ENCODE assay signal across 8 cellular contexts in the genomic region with DNA sequence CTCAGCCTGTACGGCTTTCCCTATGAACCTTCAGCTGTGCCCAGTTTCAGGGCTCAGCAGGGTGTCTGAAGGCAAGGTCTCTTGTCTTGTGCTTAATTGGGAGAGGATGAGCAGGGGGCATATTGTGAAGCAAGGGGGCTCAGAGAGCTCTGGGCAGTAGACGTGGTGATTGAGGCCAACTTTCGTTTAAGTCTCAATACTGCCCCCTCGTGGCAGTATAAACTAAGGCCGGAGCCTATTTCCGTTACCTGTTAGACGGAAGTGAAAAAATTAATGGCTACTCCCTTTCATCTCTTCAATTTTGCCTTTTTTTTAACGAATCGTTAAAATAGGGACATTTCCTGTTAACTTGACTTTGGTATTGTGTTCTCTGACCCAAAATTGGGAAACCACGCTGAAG.
DNase-seq lines count a peak whose midpoint lies in the region; ATAC-seq and TF ChIP-seq lines count a peak whose summit lies in the region.

No MANE protein-coding gene starts in this region.

- H3K36me3 ChIP-seq in liver (ENCODE audit: control insufficient read depth in 4 of 4, insufficient read depth in 3 of 4, low read depth in 1 of 4, low read length in 3 of 4) (no peaks in the 10 kb centered on the region), transverse colon (no peaks in the 10 kb centered on the region)

- H3K27me3 ChIP-seq in liver (ENCODE audit: control insufficient read depth in 4 of 4, insufficient read depth in 4 of 4, low read length in 3 of 4): no peaks in the 10 kb centered on the region
- H3K27me3 ChIP-seq in transverse colon: no peaks in the 10 kb centered on the region

- no peak overlapping the region for H3K9ac ChIP-seq in liver (ENCODE audit: low read depth in 1 of 2, low read length in 2 of 2)

- peaks cover 0 to 12% (median 8%) of the 10 kb centered on the region in 4 donors for H3K4me1 ChIP-seq in liver (ENCODE audit: control insufficient read depth in 4 of 4, insufficient read depth in 4 of 4, low read length in 3 of 4)
- H3K4me1 ChIP-seq in transverse colon: no peaks in the 10 kb centered on the region

- H3K4me3 ChIP-seq in liver (ENCODE audit: low read depth in 1 of 3, low read length in 3 of 3): no peak overlapping the region
- no peak overlapping the region for H3K4me3 ChIP-seq in transverse colon

- H3K27ac ChIP-seq in caudate nucleus (ENCODE audit: low read depth, low read length): no peak overlapping the region
- no peak overlapping the region for H3K27ac ChIP-seq in liver (ENCODE audit: low read depth in 1 of 2, low read length in 2 of 2)
- H3K27ac ChIP-seq in transverse colon: no peak overlapping the region

- TF ChIP-seq RAD21 in liver (IDR thresholded peaks at IDR 0.05): peak; percentile 67 to 80

- no peak for TF ChIP-seq POLR2A in transverse colon (IDR thresholded peaks at IDR 0.05)

- TF ChIP-seq EP300 in transverse colon (IDR thresholded peaks at IDR 0.05; ENCODE audit: low read depth): no peak

- peak; percentile 61 for TF ChIP-seq CTCF in liver (IDR thresholded peaks at IDR 0.05; ENCODE audit: low read depth, low read length, missing input control)
- TF ChIP-seq CTCF in transverse colon (IDR thresholded peaks at IDR 0.05): peak; percentile 59 to 79 (median 68)

- DNase-seq in COLO668 (lab: John Stamatoyannopoulos, UW; ENCODE audit: unreplicated experiment) (peak; percentile 31), NOMO-1 treated with DMSO at 0.1 percent for 48 hours (lab: John Stamatoyannopoulos, UW; ENCODE audit: unreplicated experiment) (peak; percentile 50), caudate nucleus (lab: John Stamatoyannopoulos, UW) (peak in 47 of 61 donors; percentile 4 to 71 (median 31)), transverse colon (peak; percentile 57), NCI-H524 treated with DMSO at 0.1 percent for 48 hours (lab: John Stamatoyannopoulos, UW) (no peak)

- WGBS in liver: 20% methylated on average over 10 of the region's 10 CpGs
- WGBS in transverse colon (ENCODE audit: low coverage in 1 of 2), 2 donors: 8 to 27% methylated on average over 7 to 10 of the region's 10 CpGs

- no peaks in the 10 kb centered on the region for H3K9me3 ChIP-seq in liver (ENCODE audit: control insufficient read depth in 4 of 4, low read length in 3 of 4)
- no peaks in the 10 kb centered on the region for H3K9me3 ChIP-seq in transverse colon

- peak; percentile 85 for ATAC-seq in GM18502 (IDR thresholded peaks at IDR 0.05; ENCODE audit: poor library complexity, unreplicated experiment)
- peak; percentile 77 for ATAC-seq in HG02870 (IDR thresholded peaks at IDR 0.05; ENCODE audit: unreplicated experiment)

- in situ Hi-C loops in transverse colon (cut with MboI; ENCODE audit: low pct_ligation_motif_present in 1 of 4, low pct_unique_long_range_greater_than_20kb in 1 of 4, low sequenced_read_pairs in 3 of 4): loop anchor here (10.0 to 25.0 kb wide), 3 partner anchors 142 to 280 kb away; a partner anchor contains a TSS

- intact Hi-C loops in transverse colon (cut with DNase I; ENCODE audit: low total_unique reads): loop anchor here (10.0 kb wide), 1 partner anchor 142 kb away; no protein-coding TSS in a partner anchor

TF ChIP-seq in liver, 16 proteins besides CTCF, POLR2A, EP300 and RAD21:
- TF ChIP-seq, protein P1, sequence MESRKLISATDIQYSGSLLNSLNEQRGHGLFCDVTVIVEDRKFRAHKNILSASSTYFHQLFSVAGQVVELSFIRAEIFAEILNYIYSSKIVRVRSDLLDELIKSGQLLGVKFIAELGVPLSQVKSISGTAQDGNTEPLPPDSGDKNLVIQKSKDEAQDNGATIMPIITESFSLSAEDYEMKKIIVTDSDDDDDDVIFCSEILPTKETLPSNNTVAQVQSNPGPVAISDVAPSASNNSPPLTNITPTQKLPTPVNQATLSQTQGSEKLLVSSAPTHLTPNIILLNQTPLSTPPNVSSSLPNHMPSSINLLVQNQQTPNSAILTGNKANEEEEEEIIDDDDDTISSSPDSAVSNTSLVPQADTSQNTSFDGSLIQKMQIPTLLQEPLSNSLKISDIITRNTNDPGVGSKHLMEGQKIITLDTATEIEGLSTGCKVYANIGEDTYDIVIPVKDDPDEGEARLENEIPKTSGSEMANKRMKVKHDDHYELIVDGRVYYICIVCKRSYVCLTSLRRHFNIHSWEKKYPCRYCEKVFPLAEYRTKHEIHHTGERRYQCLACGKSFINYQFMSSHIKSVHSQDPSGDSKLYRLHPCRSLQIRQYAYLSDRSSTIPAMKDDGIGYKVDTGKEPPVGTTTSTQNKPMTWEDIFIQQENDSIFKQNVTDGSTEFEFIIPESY (IDR thresholded peaks at IDR 0.05): no peak
- TF ChIP-seq, protein P2, sequence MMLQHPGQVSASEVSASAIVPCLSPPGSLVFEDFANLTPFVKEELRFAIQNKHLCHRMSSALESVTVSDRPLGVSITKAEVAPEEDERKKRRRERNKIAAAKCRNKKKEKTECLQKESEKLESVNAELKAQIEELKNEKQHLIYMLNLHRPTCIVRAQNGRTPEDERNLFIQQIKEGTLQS (IDR thresholded peaks at IDR 0.05): no peak
- TF ChIP-seq, protein P3, sequence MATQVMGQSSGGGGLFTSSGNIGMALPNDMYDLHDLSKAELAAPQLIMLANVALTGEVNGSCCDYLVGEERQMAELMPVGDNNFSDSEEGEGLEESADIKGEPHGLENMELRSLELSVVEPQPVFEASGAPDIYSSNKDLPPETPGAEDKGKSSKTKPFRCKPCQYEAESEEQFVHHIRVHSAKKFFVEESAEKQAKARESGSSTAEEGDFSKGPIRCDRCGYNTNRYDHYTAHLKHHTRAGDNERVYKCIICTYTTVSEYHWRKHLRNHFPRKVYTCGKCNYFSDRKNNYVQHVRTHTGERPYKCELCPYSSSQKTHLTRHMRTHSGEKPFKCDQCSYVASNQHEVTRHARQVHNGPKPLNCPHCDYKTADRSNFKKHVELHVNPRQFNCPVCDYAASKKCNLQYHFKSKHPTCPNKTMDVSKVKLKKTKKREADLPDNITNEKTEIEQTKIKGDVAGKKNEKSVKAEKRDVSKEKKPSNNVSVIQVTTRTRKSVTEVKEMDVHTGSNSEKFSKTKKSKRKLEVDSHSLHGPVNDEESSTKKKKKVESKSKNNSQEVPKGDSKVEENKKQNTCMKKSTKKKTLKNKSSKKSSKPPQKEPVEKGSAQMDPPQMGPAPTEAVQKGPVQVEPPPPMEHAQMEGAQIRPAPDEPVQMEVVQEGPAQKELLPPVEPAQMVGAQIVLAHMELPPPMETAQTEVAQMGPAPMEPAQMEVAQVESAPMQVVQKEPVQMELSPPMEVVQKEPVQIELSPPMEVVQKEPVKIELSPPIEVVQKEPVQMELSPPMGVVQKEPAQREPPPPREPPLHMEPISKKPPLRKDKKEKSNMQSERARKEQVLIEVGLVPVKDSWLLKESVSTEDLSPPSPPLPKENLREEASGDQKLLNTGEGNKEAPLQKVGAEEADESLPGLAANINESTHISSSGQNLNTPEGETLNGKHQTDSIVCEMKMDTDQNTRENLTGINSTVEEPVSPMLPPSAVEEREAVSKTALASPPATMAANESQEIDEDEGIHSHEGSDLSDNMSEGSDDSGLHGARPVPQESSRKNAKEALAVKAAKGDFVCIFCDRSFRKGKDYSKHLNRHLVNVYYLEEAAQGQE (IDR thresholded peaks at IDR 0.05): no peak
- no peak for TF ChIP-seq RXRA (IDR thresholded peaks at IDR 0.05)
- TF ChIP-seq SP1 (IDR thresholded peaks at IDR 0.05): no peak
- no peak for TF ChIP-seq EGR1 (IDR thresholded peaks at IDR 0.05; ENCODE audit: low read depth in 2 of 2)
- no peak for TF ChIP-seq GABPA (IDR thresholded peaks at IDR 0.05 in 1 of 2, conservative IDR thresholded peaks at IDR 0.05 in 1 of 2)
- TF ChIP-seq HNF4A (conservative IDR thresholded peaks at IDR 0.05): no peak
- no peak for TF ChIP-seq FOXA1 (IDR thresholded peaks at IDR 0.05)
- TF ChIP-seq NR2F2 (IDR thresholded peaks at IDR 0.05): no peak
- no peak for TF ChIP-seq TAF1 (conservative IDR thresholded peaks at IDR 0.05)
- no peak for TF ChIP-seq HNF4G (IDR thresholded peaks at IDR 0.05)
- no peak for TF ChIP-seq YY1 (IDR thresholded peaks at IDR 0.05)
- TF ChIP-seq, protein P4, sequence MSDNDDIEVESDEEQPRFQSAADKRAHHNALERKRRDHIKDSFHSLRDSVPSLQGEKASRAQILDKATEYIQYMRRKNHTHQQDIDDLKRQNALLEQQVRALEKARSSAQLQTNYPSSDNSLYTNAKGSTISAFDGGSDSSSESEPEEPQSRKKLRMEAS (IDR thresholded peaks at IDR 0.05): no peak
- TF ChIP-seq FOXA2 (IDR thresholded peaks at IDR 0.05): no peak
- TF ChIP-seq JUND (IDR thresholded peaks at IDR 0.05): no peak
